Comparison of ENCODE assay signal across 1 cellular context in genomic region chr6:150252714-150253444, GRCh38.
TF ChIP-seq lines count a peak whose summit lies in the region.

No MANE protein-coding gene starts in this region.

TF ChIP-seq in K562, 482 proteins besides CTCF, POLR2A, EP300 and RAD21 (continued from another document):
- TF ChIP-seq ZNF197 (CRISPR knock-in tag; IDR thresholded peaks at IDR 0.05; ENCODE audit: low read depth) (no peak), BRD9 (IDR thresholded peaks at IDR 0.05; ENCODE audit: low read depth, partially characterized antibody) (peak; percentile 17), SAFB2 (IDR thresholded peaks at IDR 0.05; ENCODE audit: borderline replicate concordance, low read depth, low read length, severe bottlenecking) (no peak), HNRNPK (IDR thresholded peaks at IDR 0.05; ENCODE audit: low read depth, low read length, poor library complexity, severe bottlenecking) (no peak), NFE2 (IDR thresholded peaks at IDR 0.05; ENCODE audit: low read depth) (peak; percentile 57), DDX20 (tag; IDR thresholded peaks at IDR 0.05; ENCODE audit: low read depth) (0 out of 2 replicates have a peak, but pooled peaks have one; percentile 5), ARID3A (IDR thresholded peaks at IDR 0.05; ENCODE audit: borderline replicate concordance, low read depth, low read length) (no peak), E2F4 (CRISPR knock-in tag; IDR thresholded peaks at IDR 0.05; ENCODE audit: low read depth) (no peak), NR3C1 (CRISPR knock-in tag; IDR thresholded peaks at IDR 0.05) (no peak), CCAR2 (IDR thresholded peaks at IDR 0.05; ENCODE audit: low read depth, low read length) (no peak), ELF1 (tag; IDR thresholded peaks at IDR 0.05) (0 out of 2 replicates have a peak, but pooled peaks have one; percentile 17), MCM3 (IDR thresholded peaks at IDR 0.05) (no peak)
- TF ChIP-seq, protein P1, sequence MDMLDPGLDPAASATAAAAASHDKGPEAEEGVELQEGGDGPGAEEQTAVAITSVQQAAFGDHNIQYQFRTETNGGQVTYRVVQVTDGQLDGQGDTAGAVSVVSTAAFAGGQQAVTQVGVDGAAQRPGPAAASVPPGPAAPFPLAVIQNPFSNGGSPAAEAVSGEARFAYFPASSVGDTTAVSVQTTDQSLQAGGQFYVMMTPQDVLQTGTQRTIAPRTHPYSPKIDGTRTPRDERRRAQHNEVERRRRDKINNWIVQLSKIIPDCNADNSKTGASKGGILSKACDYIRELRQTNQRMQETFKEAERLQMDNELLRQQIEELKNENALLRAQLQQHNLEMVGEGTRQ (CRISPR knock-in tag; IDR thresholded peaks at IDR 0.05), result no peak
TF ChIP-seq in K562: peak in this region for 72.
